1 cellular context compared by ENCODE assay signal in the genomic region with DNA sequence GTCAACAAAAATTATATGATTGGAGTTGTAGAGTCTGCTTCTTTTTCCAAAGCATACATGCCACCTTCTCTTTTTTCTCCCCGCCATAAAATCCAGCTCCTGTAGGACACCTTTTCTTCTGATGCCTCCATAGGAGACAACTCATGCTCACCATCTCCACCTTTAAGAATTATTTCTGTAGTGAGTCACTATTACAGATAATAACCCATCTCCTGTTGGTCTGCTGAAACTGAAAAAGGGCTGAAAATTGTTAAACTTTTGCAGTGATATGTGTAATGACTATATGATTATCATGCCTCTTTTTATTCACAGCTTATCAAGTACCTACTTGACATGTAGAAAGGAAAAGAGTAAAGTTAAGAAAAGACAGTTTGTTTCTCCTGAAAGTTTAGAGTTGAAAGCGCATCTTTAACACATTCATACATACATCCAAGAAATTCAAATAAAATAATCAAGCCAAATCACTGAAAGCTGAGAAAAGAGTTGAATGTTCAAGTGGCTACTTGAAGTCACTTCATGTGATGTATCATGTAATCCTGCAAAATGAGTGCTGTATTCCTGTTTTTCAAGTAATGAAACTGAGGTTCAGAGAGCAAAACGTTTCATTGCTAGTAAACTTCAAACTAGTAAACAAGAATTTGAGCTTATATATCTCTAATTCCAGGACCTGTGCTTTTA.
TF ChIP-seq lines count a peak whose summit lies in the region.

No MANE protein-coding gene starts in this region.

TF ChIP-seq in GM12878, 131 proteins besides CTCF, POLR2A, EP300 and RAD21 (continued from another document):
- TF ChIP-seq ELK1 (IDR thresholded peaks at IDR 0.05; ENCODE audit: low read depth, low read length) (no peak), RUNX3 (IDR thresholded peaks at IDR 0.05; ENCODE audit: low read length) (no peak), USF2 (IDR thresholded peaks at IDR 0.05; ENCODE audit: borderline replicate concordance, low read depth, low read length) (no peak), ZNF207 (IDR thresholded peaks at IDR 0.05; ENCODE audit: borderline replicate concordance) (no peak), LARP7 (IDR thresholded peaks at IDR 0.05) (no peak), ETV6 (conservative IDR thresholded peaks at IDR 0.05 in 1 of 2, IDR thresholded peaks at IDR 0.05 in 1 of 2; ENCODE audit: borderline replicate concordance in 1 of 2, low read depth in 1 of 2) (no peak), NFYA (IDR thresholded peaks at IDR 0.05; ENCODE audit: borderline replicate concordance, low read depth, low read length) (no peak), HDAC6 (IDR thresholded peaks at IDR 0.05; ENCODE audit: unreplicated experiment) (no peak), BMI1 (IDR thresholded peaks at IDR 0.05; ENCODE audit: borderline replicate concordance) (no peak), IRF5 (IDR thresholded peaks at IDR 0.05; ENCODE audit: borderline replicate concordance) (no peak), DPF2 (IDR thresholded peaks at IDR 0.05) (no peak)
